Comparison of ENCODE assay signal across 18 cellular contexts in genomic region chr2:213315168-213315876, GRCh38. TPM values are rescaled to one million over a fixed set of nuclear protein-coding genes. Genes with fewer than 3 reads are reported as not detected.
DNase-seq lines count a peak whose midpoint lies in the region; ATAC-seq, FAIRE-seq and TF ChIP-seq lines count a peak whose summit lies in the region.
"Had no signal": no experiment of that assay in that cellular context is flagged by ENCODE, and none has a peak within 500 bp of the region (broad histone marks: within the 10 kb centered on the region; RNA-seq: fewer than 3 reads in every experiment).

No MANE protein-coding gene starts in this region.

- DNase-seq in PC-3 = no peak
- DNase-seq in activated naive CD4-positive, alpha-beta T cell treated with Interleukin-2 at 50 U/mL for 16 hours = no peak
- DNase-seq in small intestine = no peak
- DNase-seq in T1000 (lab: John Stamatoyannopoulos, UW) = no peak
- no peak for DNase-seq in SJCRH30
- DNase-seq: activated CD4-positive, alpha-beta memory T cell treated with anti-CD3 and anti-CD28 coated beads for 36 hours; dermis blood vessel endothelial cell; HFFc6; NCI-H187; occipital lobe; Right ventricle myocardium superior; stimulated activated naive CD4-positive, alpha-beta T cell had no signal

- H2AFZ ChIP-seq in PC-3 (ENCODE audit: low read length) = no peak overlapping the region

- H3K27ac ChIP-seq in 22Rv1 = 0 out of 2 replicates have a peak overlapping the region, but pooled peaks have one; percentile 23
- peak overlapping the region; percentile 38; the same call in 1 of the 2 replicates for H3K27ac ChIP-seq in PC-3 (ENCODE audit: low read length)
- no peak overlapping the region for H3K27ac ChIP-seq in small intestine (ENCODE audit: low read depth in 1 of 2, low read length in 1 of 2)
- H3K27ac ChIP-seq in SJCRH30 = no peak overlapping the region
- H3K27ac ChIP-seq: esophagus muscularis mucosa, vagina had no signal

- intact Hi-C loops in PC-3 (cut with micrococcal nuclease) = no loop called here

- no peak overlapping the region for H3K4me2 ChIP-seq in PC-3 (ENCODE audit: low read length)

- no peaks in the 10 kb centered on the region for H3K79me2 ChIP-seq in PC-3 (ENCODE audit: low read length)

- no peak overlapping the region for H3K4me3 ChIP-seq in PC-3 (ENCODE audit: low read length)
- H3K4me3 ChIP-seq in small intestine (ENCODE audit: low read depth in 1 of 2, low read length in 2 of 2) = no peak overlapping the region
- H3K4me3 ChIP-seq in SJCRH30 = no peak overlapping the region
- H3K4me3 ChIP-seq: esophagus muscularis mucosa, vagina had no signal

- H3K27me3 ChIP-seq in PC-3 (ENCODE audit: low read length) (no peaks in the 10 kb centered on the region), small intestine (ENCODE audit: control insufficient read depth in 2 of 2, insufficient read depth in 2 of 2, low read length in 2 of 2) (no peaks in the 10 kb centered on the region), SJCRH30 (no peaks in the 10 kb centered on the region)
- H3K27me3 ChIP-seq: esophagus muscularis mucosa, vagina had no signal

- CTCF ChIA-PET in PC-3 (lab: Charles Lee) = no interaction called here

- no peaks in the 10 kb centered on the region for H4K20me1 ChIP-seq in PC-3 (ENCODE audit: low read length)

- H3F3A ChIP-seq in PC-3 (ENCODE audit: low read length, unreplicated experiment) = no peaks in the 10 kb centered on the region

- H3K36me3 ChIP-seq in PC-3 (ENCODE audit: low read depth, low read length) = no peaks in the 10 kb centered on the region
- H3K36me3 ChIP-seq in small intestine (ENCODE audit: control insufficient read depth in 2 of 2, insufficient read depth in 2 of 2, low read length in 2 of 2) = no peaks in the 10 kb centered on the region
- H3K36me3 ChIP-seq in SJCRH30 = 0 out of 2 replicates have a peak, but pooled peaks cover 3% of the 10 kb centered on the region

- no peak for FAIRE-seq in small intestine (lab: Jason Lieb, UNC)
- FAIRE-seq: GM18507 had no signal

- no peak overlapping the region for H3K9ac ChIP-seq in PC-3 (ENCODE audit: low read length)

- TF ChIP-seq CTCF in 22Rv1 (IDR thresholded peaks at IDR 0.05) (no peak), PC-3 (conservative IDR thresholded peaks at IDR 0.05; ENCODE audit: low read depth, low read length) (no peak)

- H3K4me1 ChIP-seq in PC-3 (ENCODE audit: insufficient read depth, low read length) = peaks cover 31% of the 10 kb centered on the region
- H3K4me1 ChIP-seq in small intestine (ENCODE audit: control insufficient read depth in 2 of 2, insufficient read depth in 1 of 2, low read depth in 1 of 2, low read length in 1 of 2) = no peaks in the 10 kb centered on the region
- no peaks in the 10 kb centered on the region; the same call in 1 of the 2 replicates for H3K4me1 ChIP-seq in SJCRH30
- H3K4me1 ChIP-seq: esophagus muscularis mucosa, vagina had no signal

- BruUV-seq in PC-3 (replicated peaks; lab: Mats Ljungman, UMichigan) = no TSS peak

- POLR2A ChIA-PET in PC-3 (lab: Charles Lee; ENCODE audit: unreplicated experiment) = no interaction called here

- ATAC-seq in GM19467 (IDR thresholded peaks at IDR 0.05; ENCODE audit: unreplicated experiment) (peak; percentile 63), HG03342 (IDR thresholded peaks at IDR 0.05; ENCODE audit: unreplicated experiment) (peak; percentile 56), PC-3 (no peak)

- 84 to 86% (median 86%) methylated on average over 6 of the region's 6 CpGs for WGBS in small intestine, 3 donors

- no peaks in the 10 kb centered on the region for H3K9me2 ChIP-seq in PC-3 (replicated peaks; ENCODE audit: low read length)

- H3K9me3 ChIP-seq in PC-3 (ENCODE audit: low read length) (no peaks in the 10 kb centered on the region), small intestine (ENCODE audit: control insufficient read depth, low read depth) (no peaks in the 10 kb centered on the region), SJCRH30 (replicated peaks) (no peaks in the 10 kb centered on the region; the same call in 1 of the 2 replicates)
- H3K9me3 ChIP-seq: esophagus muscularis mucosa, vagina had no signal

RNA-seq across cellular contexts. Expression of gene SPAG16, which starts 31.1 kb away (rescaled TPM):
- total RNA-seq in PC-3 (2014; rRNA removed) = 14.9 and 17.2 TPM in 2 replicates
- 10 to 100 TPM; 15.4 to 20.6 (median 17.3) TPM for polyA plus RNA-seq in small intestine
- total RNA-seq in SJCRH30 (2014; rRNA removed; shearing (Covaris generic)) = 24.7 and 28.2 TPM in 2 replicates

Comparison
In these comparisons a context has a peak if more than half of its experiments do, and no peak if none do; other contexts are left out.
1. H3K27ac ChIP-seq: peak in 22Rv1 (single experiment) and PC-3 (single experiment); none in small intestine (0 of 2) and SJCRH30 (single experiment).